Comparison of ENCODE assay signal across 14 cellular contexts in genomic region chr1:93164816-93165215, GRCh38.
"Had no signal": no experiment of that assay in that cellular context is flagged by ENCODE, and none has a peak within 500 bp of the region (broad histone marks: within the 10 kb centered on the region; RNA-seq: fewer than 3 reads in every experiment).

No MANE protein-coding gene starts in this region.

- ATAC-seq: right lobe of liver; stimulated activated naive CD8-positive, alpha-beta T cell treated with anti-CD3 and anti-CD28 coated beads, Interleukin-15, amount 100 ng/mL, for 72 hours had no signal

- H2AFZ ChIP-seq: hepatocyte had no signal

- DNase-seq: activated CD4-positive, alpha-beta T cell treated with anti-CD3 and anti-CD28 coated beads, Interleukin-2, amount 50 U/mL, for 4 hours; activated CD4-positive, CD25-positive, alpha-beta regulatory T cell treated with anti-CD3 and anti-CD28 coated beads, Interleukin-2, amount 50 U/mL, for 72 hours; activated naive CD4-positive, alpha-beta T cell treated with anti-CD3 and anti-CD28 coated beads for 36 hours; adrenal gland; caudate nucleus; effector CD4-positive, alpha-beta T cell; posterior cingulate gyrus; right lobe of liver; stimulated activated naive CD8-positive, alpha-beta T cell treated with anti-CD3 and anti-CD28 coated beads, Interleukin-15, amount 100 ng/mL, for 72 hours had no signal

- H3K4me2 ChIP-seq: hepatocyte had no signal

- H3K27ac Mint-ChIP-seq: activated naive CD4-positive, alpha-beta T cell treated with anti-CD3 and anti-CD28 coated beads for 36 hours; mesothelial cell of epicardium; stimulated activated naive CD8-positive, alpha-beta T cell treated with anti-CD3 and anti-CD28 coated beads, Interleukin-15, amount 100 ng/mL, for 72 hours; T-helper 2 cell treated with Interferon-gamma antibody and Interleukin-4, amounts not matched to agents 5 μg/mL and 100 μg/mL, for 36 hours had no signal

- H3K27me3 ChIP-seq: adrenal gland, hepatocyte, right lobe of liver had no signal

- H3K27me3 Mint-ChIP-seq: stimulated activated naive CD8-positive, alpha-beta T cell treated with anti-CD3 and anti-CD28 coated beads, Interleukin-15, amount 100 ng/mL, for 72 hours had no signal

- H3K36me3 ChIP-seq: adrenal gland, thoracic aorta had no signal

- H3K27ac ChIP-seq: adrenal gland, coronary artery, hepatocyte, right lobe of liver, thoracic aorta had no signal

- H3K4me1 Mint-ChIP-seq: mesothelial cell of epicardium had no signal

- H3K9me3 ChIP-seq: right lobe of liver, thoracic aorta had no signal

- H3K4me3 ChIP-seq: adrenal gland, coronary artery, hepatocyte, right lobe of liver, thoracic aorta had no signal

- H3K4me3 Mint-ChIP-seq: activated naive CD4-positive, alpha-beta T cell treated with anti-CD3 and anti-CD28 coated beads for 36 hours; mesothelial cell of epicardium; stimulated activated naive CD8-positive, alpha-beta T cell treated with anti-CD3 and anti-CD28 coated beads, Interleukin-15, amount 100 ng/mL, for 72 hours; T-helper 2 cell treated with Interferon-gamma antibody and Interleukin-4, amounts not matched to agents 5 μg/mL and 100 μg/mL, for 36 hours had no signal
